In genomic region chrX:153639177-153640044, GRCh38 we compare ENCODE assay signal across 21 cellular contexts. TPM values are rescaled to one million over a fixed set of nuclear protein-coding genes. Genes with fewer than 3 reads are reported as not detected.
"Had no signal": no experiment of that assay in that cellular context is flagged by ENCODE, and none has a peak within 500 bp of the region (broad histone marks: within the 10 kb centered on the region; RNA-seq: fewer than 3 reads in every experiment).

No MANE protein-coding gene starts in this region.

- H3K4me2 ChIP-seq: neural progenitor cell, smooth muscle cell had no signal

- H3K36me3 ChIP-seq: colonic mucosa, neural progenitor cell, ovary, right lobe of liver, thoracic aorta, upper lobe of right lung had no signal

- H3K4me3 ChIP-seq: colonic mucosa, neural progenitor cell, ovary, right lobe of liver, smooth muscle cell, thoracic aorta, upper lobe of right lung had no signal

- H3K9ac ChIP-seq: neural progenitor cell had no signal

- DNase-seq: activated CD4-positive, alpha-beta T cell treated with anti-CD3 and anti-CD28 coated beads, Interleukin-2, amount 10 ng/mL, durations not matched to agents 24 days and 14 days; activated CD8-positive, alpha-beta T cell treated with anti-CD3 and anti-CD28 coated beads for 36 hours; activated naive CD4-positive, alpha-beta T cell treated with anti-CD3 and anti-CD28 coated beads for 36 hours; activated T-cell treated with anti-CD3 and anti-CD28 coated beads, Interleukin-2, amount 50 U/mL, for 4 hours; central memory CD4-positive, alpha-beta T cell; colonic mucosa; foreskin keratinocyte; glutamatergic neuron; hypothalamus; right lobe of liver; stimulated activated CD4-positive, alpha-beta T cell treated with anti-CD3 and anti-CD28 coated beads, Interleukin-4, amount 100 ng/mL, for 4 hours; upper lobe of right lung had no signal

- H3K4me1 ChIP-seq: colonic mucosa, foreskin keratinocyte had no signal

- H3K27ac ChIP-seq: colonic mucosa, foreskin keratinocyte, neural progenitor cell, ovary, right lobe of liver, thoracic aorta, upper lobe of right lung had no signal

- ATAC-seq: activated CD8-positive, alpha-beta T cell treated with anti-CD3 and anti-CD28 coated beads for 36 hours; activated T-cell treated with anti-CD3 and anti-CD28 coated beads, Interleukin-2, amount 50 U/mL, for 4 hours; left lobe of liver; right lobe of liver; stimulated activated memory B cell treated with anti-CD40 and anti-IgM and Interleukin-4, amounts not matched to agents 10 μg/mL and 1 μg/mL and 100 μg/mL, for 72 hours; upper lobe of right lung had no signal

- H3K9me3 ChIP-seq: colonic mucosa, ovary, right lobe of liver, thoracic aorta, upper lobe of right lung had no signal

- H2AFZ ChIP-seq: neural progenitor cell had no signal

- H3K27me3 ChIP-seq: ovary, right lobe of liver had no signal

RNA-seq across cellular contexts. Expression of gene DUSP9, which starts 7.6 kb away (rescaled TPM):
- total RNA-seq: fibroblast of lung, thoracic aorta, upper lobe of right lung had no signal

RNA-seq across cellular contexts. Expression of gene PNCK, which starts 34.2 kb away (rescaled TPM):
- total RNA-seq: foreskin keratinocyte, left lobe of liver, lung microvascular endothelial cell, pulmonary artery endothelial cell had no signal
